In genomic region chr3:107260221-107260620, GRCh38 we compare ENCODE assay signal across 17 cellular contexts.
DNase-seq lines count a peak whose midpoint lies in the region; ATAC-seq and TF ChIP-seq lines count a peak whose summit lies in the region.
"Had no signal": no experiment of that assay in that cellular context is flagged by ENCODE, and none has a peak within 500 bp of the region (broad histone marks: within the 10 kb centered on the region; RNA-seq: fewer than 3 reads in every experiment).

No MANE protein-coding gene starts in this region.

- H3K4me3 ChIP-seq in prostate gland, result no peak overlapping the region
- H3K4me3 ChIP-seq: A549 had no signal

- H3K9me3 ChIP-seq in prostate gland, result no peaks in the 10 kb centered on the region
- H3K9me3 ChIP-seq: A549, BE2C had no signal

- H3K4me1 ChIP-seq in prostate gland (replicated peaks), result peaks cover 4% of the 10 kb centered on the region
- H3K4me1 ChIP-seq: A549, BE2C had no signal

- no peaks in the 10 kb centered on the region for H3K9me3 Mint-ChIP-seq in activated naive CD4-positive, alpha-beta T cell treated with anti-CD3 and anti-CD28 coated beads, Interleukin-2, amount 50 U/mL, for 72 hours
- H3K9me3 Mint-ChIP-seq: CD14-positive monocyte; CD8-positive, alpha-beta T cell; H9 had no signal

- peak overlapping the region; percentile 10 to 40 for H3K27ac ChIP-seq in prostate gland
- no peak overlapping the region for H3K27ac ChIP-seq in caudate nucleus (ENCODE audit: low read depth, low read length)
- H3K27ac ChIP-seq: A549 had no signal

- peak; percentile 77 for ATAC-seq in HG02610 (IDR thresholded peaks at IDR 0.05; ENCODE audit: unreplicated experiment)
- ATAC-seq in activated naive CD4-positive, alpha-beta T cell treated with anti-CD3 and anti-CD28 coated beads, Interleukin-2, amount 50 U/mL, for 72 hours, result no peak
- ATAC-seq in left lobe of liver, result no peak
- ATAC-seq: A549; CD8-positive, alpha-beta T cell had no signal

- WGBS in prostate gland, result 32% methylated on average over 1 of the region's 1 CpG

- no peaks in the 10 kb centered on the region for H3K27me3 ChIP-seq in prostate gland (replicated peaks; ENCODE audit: insufficient read depth)
- H3K27me3 ChIP-seq: BE2C had no signal

- H3K36me3 Mint-ChIP-seq in activated naive CD4-positive, alpha-beta T cell treated with anti-CD3 and anti-CD28 coated beads, Interleukin-2, amount 50 U/mL, for 72 hours, result no peaks in the 10 kb centered on the region
- H3K36me3 Mint-ChIP-seq: CD14-positive monocyte; CD8-positive, alpha-beta T cell had no signal

- DNase-seq in astrocyte of the hippocampus (ENCODE audit: low read depth, low spot score) (peak; percentile 36), prostate gland (ENCODE audit: low spot score) (peak; percentile 30), left lobe of liver (ENCODE audit: low spot score) (no peak), amygdala (lab: John Stamatoyannopoulos, UW) (no peak), caudate nucleus (lab: John Stamatoyannopoulos, UW) (no peak)
- no peak for DNase-seq in activated naive CD4-positive, alpha-beta T cell treated with anti-CD3 and anti-CD28 coated beads, Interleukin-2, amount 50 U/mL, for 72 hours (ENCODE audit: low spot score in 2 of 2)
- DNase-seq: BE2C; CD8-positive, alpha-beta T cell; COR-L47; DMS153; DMS79 treated with DMSO at 0.1 percent for 48 hours; EL; GOT3; H9 had no signal

- intact Hi-C loops in prostate gland (cut with DNase I), result no loop called here

- no peaks in the 10 kb centered on the region for H3K36me3 ChIP-seq in prostate gland
- H3K36me3 ChIP-seq: BE2C had no signal

- no peak overlapping the region for H3K27ac Mint-ChIP-seq in activated naive CD4-positive, alpha-beta T cell treated with anti-CD3 and anti-CD28 coated beads, Interleukin-2, amount 50 U/mL, for 72 hours
- H3K27ac Mint-ChIP-seq: CD14-positive monocyte; CD8-positive, alpha-beta T cell; H9 had no signal

- no peak for TF ChIP-seq CTCF in prostate gland (IDR thresholded peaks at IDR 0.05)

- TF ChIP-seq POLR2A in prostate gland (IDR thresholded peaks at IDR 0.05), result no peak

Comparison
In these comparisons a context has a peak if more than half of its experiments do, and no peak if none do; other contexts are left out.
1. DNase-seq: peak in astrocyte of the hippocampus (single experiment) and prostate gland (single experiment); none in activated naive CD4-positive, alpha-beta T cell treated with anti-CD3 and anti-CD28 coated beads, Interleukin-2, amount 50 U/mL, for 72 hours (0 of 2), left lobe of liver (single experiment), amygdala (0 of 56) and caudate nucleus (0 of 61).